In the genomic region with DNA sequence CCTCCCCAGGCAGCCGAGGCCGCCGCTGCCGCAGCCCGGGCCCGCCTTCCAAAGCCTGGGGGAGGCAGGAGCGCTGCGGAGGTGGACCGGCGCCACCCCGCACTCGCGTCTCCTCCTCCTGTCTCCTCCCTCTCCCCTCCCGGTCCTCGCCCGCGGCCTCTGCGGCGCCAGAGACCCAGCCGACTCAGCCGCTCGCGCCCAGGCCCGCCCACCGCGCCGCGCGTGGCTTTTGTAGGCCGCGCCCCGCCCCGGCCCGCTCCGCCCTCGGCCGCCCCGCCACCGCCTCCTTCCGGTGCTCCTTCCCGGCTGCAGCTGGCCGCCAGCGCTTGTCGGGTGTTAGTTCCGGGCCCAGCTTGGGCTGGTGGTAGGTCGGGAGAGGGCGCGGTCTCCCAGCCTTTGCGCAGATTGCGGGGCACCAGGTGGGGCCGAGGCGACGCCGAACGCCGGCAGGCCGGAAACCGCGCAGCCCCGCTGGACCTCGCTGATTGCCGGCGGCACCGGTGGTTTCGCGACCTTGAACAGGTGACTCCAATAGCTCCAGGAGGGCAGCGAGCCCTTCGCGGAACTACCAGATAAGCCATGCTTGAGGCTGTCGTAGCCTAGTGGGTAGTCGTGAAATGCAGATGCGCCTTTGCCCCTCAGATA, we compare ENCODE assay signal across 1 cellular context.
A peak's percentile ranks its signal among the peaks of the same experiment; 100 is the strongest.
TF ChIP-seq lines count a peak whose summit lies in the region.

A gene with protein sequence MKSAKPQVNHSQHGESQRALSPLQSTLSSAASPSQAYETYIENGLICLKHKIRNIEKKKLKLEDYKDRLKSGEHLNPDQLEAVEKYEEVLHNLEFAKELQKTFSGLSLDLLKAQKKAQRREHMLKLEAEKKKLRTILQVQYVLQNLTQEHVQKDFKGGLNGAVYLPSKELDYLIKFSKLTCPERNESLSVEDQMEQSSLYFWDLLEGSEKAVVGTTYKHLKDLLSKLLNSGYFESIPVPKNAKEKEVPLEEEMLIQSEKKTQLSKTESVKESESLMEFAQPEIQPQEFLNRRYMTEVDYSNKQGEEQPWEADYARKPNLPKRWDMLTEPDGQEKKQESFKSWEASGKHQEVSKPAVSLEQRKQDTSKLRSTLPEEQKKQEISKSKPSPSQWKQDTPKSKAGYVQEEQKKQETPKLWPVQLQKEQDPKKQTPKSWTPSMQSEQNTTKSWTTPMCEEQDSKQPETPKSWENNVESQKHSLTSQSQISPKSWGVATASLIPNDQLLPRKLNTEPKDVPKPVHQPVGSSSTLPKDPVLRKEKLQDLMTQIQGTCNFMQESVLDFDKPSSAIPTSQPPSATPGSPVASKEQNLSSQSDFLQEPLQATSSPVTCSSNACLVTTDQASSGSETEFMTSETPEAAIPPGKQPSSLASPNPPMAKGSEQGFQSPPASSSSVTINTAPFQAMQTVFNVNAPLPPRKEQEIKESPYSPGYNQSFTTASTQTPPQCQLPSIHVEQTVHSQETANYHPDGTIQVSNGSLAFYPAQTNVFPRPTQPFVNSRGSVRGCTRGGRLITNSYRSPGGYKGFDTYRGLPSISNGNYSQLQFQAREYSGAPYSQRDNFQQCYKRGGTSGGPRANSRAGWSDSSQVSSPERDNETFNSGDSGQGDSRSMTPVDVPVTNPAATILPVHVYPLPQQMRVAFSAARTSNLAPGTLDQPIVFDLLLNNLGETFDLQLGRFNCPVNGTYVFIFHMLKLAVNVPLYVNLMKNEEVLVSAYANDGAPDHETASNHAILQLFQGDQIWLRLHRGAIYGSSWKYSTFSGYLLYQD (minus strand): TSS at position 202 of the 645 bp plus-strand sequence. CDS start 1,431 bp downstream, outside the sequence.

TF ChIP-seq in GM12878, 131 proteins besides CTCF, POLR2A, EP300 and RAD21 (continued from another document and continues in another):
- TF ChIP-seq, protein P1, sequence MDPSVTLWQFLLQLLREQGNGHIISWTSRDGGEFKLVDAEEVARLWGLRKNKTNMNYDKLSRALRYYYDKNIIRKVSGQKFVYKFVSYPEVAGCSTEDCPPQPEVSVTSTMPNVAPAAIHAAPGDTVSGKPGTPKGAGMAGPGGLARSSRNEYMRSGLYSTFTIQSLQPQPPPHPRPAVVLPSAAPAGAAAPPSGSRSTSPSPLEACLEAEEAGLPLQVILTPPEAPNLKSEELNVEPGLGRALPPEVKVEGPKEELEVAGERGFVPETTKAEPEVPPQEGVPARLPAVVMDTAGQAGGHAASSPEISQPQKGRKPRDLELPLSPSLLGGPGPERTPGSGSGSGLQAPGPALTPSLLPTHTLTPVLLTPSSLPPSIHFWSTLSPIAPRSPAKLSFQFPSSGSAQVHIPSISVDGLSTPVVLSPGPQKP (IDR thresholded peaks at IDR 0.05; ENCODE audit: low read depth, low read length), result peak; percentile 75
- TF ChIP-seq SRF (IDR thresholded peaks at IDR 0.05; ENCODE audit: low read depth in 2 of 2, low read length in 2 of 2) (peak; percentile 53 to 57; a peak in 1 of 4 replicates), CEBPB (IDR thresholded peaks at IDR 0.05; ENCODE audit: borderline replicate concordance in 1 of 2, low read depth in 2 of 2, low read length in 2 of 2) (no peak), POLR2AphosphoS5 (IDR thresholded peaks at IDR 0.05; ENCODE audit: low read length) (peak; percentile 56; the same call in 1 of the 2 replicates), NR2F1 (conservative IDR thresholded peaks at IDR 0.05) (peak; percentile 56; the same call in 1 of the 2 replicates), HDGF (IDR thresholded peaks at IDR 0.05) (no peak), FOXM1 (IDR thresholded peaks at IDR 0.05; ENCODE audit: low read depth, low read length) (no peak), STAT3 (IDR thresholded peaks at IDR 0.05; ENCODE audit: low read depth, low read length) (no peak), BCL11A (IDR thresholded peaks at IDR 0.05; ENCODE audit: low read depth, low read length) (no peak), NFXL1 (IDR thresholded peaks at IDR 0.05; ENCODE audit: borderline replicate concordance) (no peak), SIN3A (IDR thresholded peaks at IDR 0.05; ENCODE audit: low read depth, low read length) (0 out of 2 replicates have a peak, but pooled peaks have one; percentile 17), EZH2 (IDR thresholded peaks at IDR 0.05; ENCODE audit: borderline replicate concordance, control insufficient read depth, low read depth, low read length) (no peak), BMI1 (IDR thresholded peaks at IDR 0.05; ENCODE audit: borderline replicate concordance) (no peak), TCF3 (IDR thresholded peaks at IDR 0.05; ENCODE audit: borderline replicate concordance, insufficient read depth, low read depth, low read length) (peak; percentile 82), ZNF207 (IDR thresholded peaks at IDR 0.05; ENCODE audit: borderline replicate concordance) (0 out of 2 replicates have a peak, but pooled peaks have one; percentile 47), ZNF274 (IDR thresholded peaks at IDR 0.05; ENCODE audit: insufficient read depth, insufficient read length) (no peak), SPI1 (IDR thresholded peaks at IDR 0.05; ENCODE audit: borderline replicate concordance, insufficient read depth, low read depth, low read length) (no peak), HCFC1 (IDR thresholded peaks at IDR 0.05; ENCODE audit: low read length) (peak; percentile 31; the same call in 1 of the 2 replicates), SMAD1 (IDR thresholded peaks at IDR 0.05; ENCODE audit: low read depth, partially characterized antibody) (no peak), ZBED1 (IDR thresholded peaks at IDR 0.05; ENCODE audit: borderline replicate concordance) (no peak), SREBF2 (IDR thresholded peaks at IDR 0.05; ENCODE audit: low read length) (no peak), LARP7 (IDR thresholded peaks at IDR 0.05) (peak; percentile 58; the same call in 1 of the 2 replicates), MEF2A (IDR thresholded peaks at IDR 0.05; ENCODE audit: insufficient read depth, low read depth, low read length) (no peak)
- TF ChIP-seq, protein P2, sequence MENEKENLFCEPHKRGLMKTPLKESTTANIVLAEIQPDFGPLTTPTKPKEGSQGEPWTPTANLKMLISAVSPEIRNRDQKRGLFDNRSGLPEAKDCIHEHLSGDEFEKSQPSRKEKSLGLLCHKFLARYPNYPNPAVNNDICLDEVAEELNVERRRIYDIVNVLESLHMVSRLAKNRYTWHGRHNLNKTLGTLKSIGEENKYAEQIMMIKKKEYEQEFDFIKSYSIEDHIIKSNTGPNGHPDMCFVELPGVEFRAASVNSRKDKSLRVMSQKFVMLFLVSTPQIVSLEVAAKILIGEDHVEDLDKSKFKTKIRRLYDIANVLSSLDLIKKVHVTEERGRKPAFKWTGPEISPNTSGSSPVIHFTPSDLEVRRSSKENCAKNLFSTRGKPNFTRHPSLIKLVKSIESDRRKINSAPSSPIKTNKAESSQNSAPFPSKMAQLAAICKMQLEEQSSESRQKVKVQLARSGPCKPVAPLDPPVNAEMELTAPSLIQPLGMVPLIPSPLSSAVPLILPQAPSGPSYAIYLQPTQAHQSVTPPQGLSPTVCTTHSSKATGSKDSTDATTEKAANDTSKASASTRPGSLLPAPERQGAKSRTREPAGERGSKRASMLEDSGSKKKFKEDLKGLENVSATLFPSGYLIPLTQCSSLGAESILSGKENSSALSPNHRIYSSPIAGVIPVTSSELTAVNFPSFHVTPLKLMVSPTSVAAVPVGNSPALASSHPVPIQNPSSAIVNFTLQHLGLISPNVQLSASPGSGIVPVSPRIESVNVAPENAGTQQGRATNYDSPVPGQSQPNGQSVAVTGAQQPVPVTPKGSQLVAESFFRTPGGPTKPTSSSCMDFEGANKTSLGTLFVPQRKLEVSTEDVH (IDR thresholded peaks at IDR 0.05; ENCODE audit: low read depth, partially characterized antibody), result no peak
- TF ChIP-seq, protein P3, sequence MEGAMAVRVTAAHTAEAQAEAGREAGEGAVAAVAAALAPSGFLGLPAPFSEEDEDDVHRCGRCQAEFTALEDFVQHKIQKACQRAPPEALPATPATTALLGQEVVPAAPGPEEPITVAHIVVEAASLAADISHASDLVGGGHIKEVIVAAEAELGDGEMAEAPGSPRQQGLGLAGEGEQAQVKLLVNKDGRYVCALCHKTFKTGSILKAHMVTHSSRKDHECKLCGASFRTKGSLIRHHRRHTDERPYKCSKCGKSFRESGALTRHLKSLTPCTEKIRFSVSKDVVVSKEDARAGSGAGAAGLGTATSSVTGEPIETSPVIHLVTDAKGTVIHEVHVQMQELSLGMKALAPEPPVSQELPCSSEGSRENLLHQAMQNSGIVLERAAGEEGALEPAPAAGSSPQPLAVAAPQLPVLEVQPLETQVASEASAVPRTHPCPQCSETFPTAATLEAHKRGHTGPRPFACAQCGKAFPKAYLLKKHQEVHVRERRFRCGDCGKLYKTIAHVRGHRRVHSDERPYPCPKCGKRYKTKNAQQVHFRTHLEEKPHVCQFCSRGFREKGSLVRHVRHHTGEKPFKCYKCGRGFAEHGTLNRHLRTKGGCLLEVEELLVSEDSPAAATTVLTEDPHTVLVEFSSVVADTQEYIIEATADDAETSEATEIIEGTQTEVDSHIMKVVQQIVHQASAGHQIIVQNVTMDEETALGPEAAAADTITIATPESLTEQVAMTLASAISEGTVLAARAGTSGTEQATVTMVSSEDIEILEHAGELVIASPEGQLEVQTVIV (IDR thresholded peaks at IDR 0.05; ENCODE audit: borderline replicate concordance, partially characterized antibody), result peak; percentile 44
- TF ChIP-seq, protein P4, sequence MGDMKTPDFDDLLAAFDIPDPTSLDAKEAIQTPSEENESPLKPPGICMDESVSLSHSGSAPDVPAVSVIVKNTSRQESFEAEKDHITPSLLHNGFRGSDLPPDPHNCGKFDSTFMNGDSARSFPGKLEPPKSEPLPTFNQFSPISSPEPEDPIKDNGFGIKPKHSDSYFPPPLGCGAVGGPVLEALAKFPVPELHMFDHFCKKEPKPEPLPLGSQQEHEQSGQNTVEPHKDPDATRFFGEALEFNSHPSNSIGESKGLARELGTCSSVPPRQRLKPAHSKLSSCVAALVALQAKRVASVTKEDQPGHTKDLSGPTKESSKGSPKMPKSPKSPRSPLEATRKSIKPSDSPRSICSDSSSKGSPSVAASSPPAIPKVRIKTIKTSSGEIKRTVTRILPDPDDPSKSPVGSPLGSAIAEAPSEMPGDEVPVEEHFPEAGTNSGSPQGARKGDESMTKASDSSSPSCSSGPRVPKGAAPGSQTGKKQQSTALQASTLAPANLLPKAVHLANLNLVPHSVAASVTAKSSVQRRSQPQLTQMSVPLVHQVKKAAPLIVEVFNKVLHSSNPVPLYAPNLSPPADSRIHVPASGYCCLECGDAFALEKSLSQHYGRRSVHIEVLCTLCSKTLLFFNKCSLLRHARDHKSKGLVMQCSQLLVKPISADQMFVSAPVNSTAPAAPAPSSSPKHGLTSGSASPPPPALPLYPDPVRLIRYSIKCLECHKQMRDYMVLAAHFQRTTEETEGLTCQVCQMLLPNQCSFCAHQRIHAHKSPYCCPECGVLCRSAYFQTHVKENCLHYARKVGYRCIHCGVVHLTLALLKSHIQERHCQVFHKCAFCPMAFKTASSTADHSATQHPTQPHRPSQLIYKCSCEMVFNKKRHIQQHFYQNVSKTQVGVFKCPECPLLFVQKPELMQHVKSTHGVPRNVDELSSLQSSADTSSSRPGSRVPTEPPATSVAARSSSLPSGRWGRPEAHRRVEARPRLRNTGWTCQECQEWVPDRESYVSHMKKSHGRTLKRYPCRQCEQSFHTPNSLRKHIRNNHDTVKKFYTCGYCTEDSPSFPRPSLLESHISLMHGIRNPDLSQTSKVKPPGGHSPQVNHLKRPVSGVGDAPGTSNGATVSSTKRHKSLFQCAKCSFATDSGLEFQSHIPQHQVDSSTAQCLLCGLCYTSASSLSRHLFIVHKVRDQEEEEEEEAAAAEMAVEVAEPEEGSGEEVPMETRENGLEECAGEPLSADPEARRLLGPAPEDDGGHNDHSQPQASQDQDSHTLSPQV (IDR thresholded peaks at IDR 0.05), result no peak
- TF ChIP-seq, protein P5, sequence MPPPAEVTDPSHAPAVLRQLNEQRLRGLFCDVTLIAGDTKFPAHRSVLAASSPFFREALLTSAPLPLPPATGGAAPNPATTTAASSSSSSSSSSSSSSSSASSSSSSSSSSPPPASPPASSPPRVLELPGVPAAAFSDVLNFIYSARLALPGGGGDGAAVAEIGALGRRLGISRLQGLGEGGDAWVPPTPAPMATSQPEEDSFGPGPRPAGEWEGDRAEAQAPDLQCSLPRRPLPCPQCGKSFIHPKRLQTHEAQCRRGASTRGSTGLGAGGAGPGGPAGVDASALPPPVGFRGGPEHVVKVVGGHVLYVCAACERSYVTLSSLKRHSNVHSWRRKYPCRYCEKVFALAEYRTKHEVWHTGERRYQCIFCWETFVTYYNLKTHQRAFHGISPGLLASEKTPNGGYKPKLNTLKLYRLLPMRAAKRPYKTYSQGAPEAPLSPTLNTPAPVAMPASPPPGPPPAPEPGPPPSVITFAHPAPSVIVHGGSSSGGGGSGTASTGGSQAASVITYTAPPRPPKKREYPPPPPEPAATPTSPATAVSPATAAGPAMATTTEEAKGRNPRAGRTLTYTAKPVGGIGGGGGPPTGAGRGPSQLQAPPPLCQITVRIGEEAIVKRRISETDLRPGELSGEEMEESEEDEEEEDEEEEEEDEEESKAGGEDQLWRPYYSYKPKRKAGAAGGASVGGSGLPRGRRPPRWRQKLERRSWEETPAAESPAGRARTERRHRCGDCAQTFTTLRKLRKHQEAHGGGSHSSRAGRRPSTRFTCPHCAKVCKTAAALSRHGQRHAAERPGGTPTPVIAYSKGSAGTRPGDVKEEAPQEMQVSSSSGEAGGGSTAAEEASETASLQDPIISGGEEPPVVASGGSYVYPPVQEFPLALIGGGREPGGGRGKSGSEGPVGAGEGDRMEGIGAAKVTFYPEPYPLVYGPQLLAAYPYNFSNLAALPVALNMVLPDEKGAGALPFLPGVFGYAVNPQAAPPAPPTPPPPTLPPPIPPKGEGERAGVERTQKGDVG (CRISPR knock-in tag; IDR thresholded peaks at IDR 0.05), result no peak
- TF ChIP-seq, protein P6, sequence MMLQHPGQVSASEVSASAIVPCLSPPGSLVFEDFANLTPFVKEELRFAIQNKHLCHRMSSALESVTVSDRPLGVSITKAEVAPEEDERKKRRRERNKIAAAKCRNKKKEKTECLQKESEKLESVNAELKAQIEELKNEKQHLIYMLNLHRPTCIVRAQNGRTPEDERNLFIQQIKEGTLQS (IDR thresholded peaks at IDR 0.05; ENCODE audit: borderline replicate concordance, extremely low read depth, low read depth, low read length), result no peak
- TF ChIP-seq, protein P7, sequence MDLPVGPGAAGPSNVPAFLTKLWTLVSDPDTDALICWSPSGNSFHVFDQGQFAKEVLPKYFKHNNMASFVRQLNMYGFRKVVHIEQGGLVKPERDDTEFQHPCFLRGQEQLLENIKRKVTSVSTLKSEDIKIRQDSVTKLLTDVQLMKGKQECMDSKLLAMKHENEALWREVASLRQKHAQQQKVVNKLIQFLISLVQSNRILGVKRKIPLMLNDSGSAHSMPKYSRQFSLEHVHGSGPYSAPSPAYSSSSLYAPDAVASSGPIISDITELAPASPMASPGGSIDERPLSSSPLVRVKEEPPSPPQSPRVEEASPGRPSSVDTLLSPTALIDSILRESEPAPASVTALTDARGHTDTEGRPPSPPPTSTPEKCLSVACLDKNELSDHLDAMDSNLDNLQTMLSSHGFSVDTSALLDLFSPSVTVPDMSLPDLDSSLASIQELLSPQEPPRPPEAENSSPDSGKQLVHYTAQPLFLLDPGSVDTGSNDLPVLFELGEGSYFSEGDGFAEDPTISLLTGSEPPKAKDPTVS (IDR thresholded peaks at IDR 0.05; ENCODE audit: low read depth, low read length), result no peak
- TF ChIP-seq, protein P8, sequence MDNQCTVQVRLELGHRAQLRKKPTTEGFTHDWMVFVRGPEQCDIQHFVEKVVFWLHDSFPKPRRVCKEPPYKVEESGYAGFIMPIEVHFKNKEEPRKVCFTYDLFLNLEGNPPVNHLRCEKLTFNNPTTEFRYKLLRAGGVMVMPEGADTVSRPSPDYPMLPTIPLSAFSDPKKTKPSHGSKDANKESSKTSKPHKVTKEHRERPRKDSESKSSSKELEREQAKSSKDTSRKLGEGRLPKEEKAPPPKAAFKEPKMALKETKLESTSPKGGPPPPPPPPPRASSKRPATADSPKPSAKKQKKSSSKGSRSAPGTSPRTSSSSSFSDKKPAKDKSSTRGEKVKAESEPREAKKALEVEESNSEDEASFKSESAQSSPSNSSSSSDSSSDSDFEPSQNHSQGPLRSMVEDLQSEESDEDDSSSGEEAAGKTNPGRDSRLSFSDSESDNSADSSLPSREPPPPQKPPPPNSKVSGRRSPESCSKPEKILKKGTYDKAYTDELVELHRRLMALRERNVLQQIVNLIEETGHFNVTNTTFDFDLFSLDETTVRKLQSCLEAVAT (IDR thresholded peaks at IDR 0.05), result 0 out of 2 replicates have a peak, but pooled peaks have one; percentile 32
